ENCODE assay signal across 15 cellular contexts in genomic region chr9:129435272-129435671, GRCh38.
"Had no signal": no experiment of that assay in that cellular context is flagged by ENCODE, and none has a peak within 500 bp of the region (broad histone marks: within the 10 kb centered on the region; RNA-seq: fewer than 3 reads in every experiment).

No MANE protein-coding gene starts in this region.

- H3K27ac Mint-ChIP-seq: activated CD4-positive, alpha-beta memory T cell treated with anti-CD3 and anti-CD28 coated beads, Interleukin-2, amount 10 ng/mL, durations not matched to agents 7 days and 5 days; dendritic cell treated with granulocyte-macrophage colony-stimulating factor and Interleukin-4, amounts not matched to agents 40 ng/mL and 50 ng/mL, for 4 days; stimulated activated memory B cell treated with anti-CD40 and anti-IgM and Interleukin-4, amounts not matched to agents 10 μg/mL and 1 μg/mL and 100 μg/mL, for 72 hours had no signal

- H3K27ac ChIP-seq: brain microvascular endothelial cell, epithelial cell of prostate, spleen had no signal

- H3K36me3 Mint-ChIP-seq: stimulated activated memory B cell treated with anti-CD40 and anti-IgM and Interleukin-4, amounts not matched to agents 10 μg/mL and 1 μg/mL and 100 μg/mL, for 72 hours had no signal

- H3K4me3 ChIP-seq: spleen had no signal

- ATAC-seq: effector memory CD8-positive, alpha-beta T cell; sciatic nerve; stimulated activated memory B cell treated with anti-CD40 and anti-IgM and Interleukin-4, amounts not matched to agents 10 μg/mL and 1 μg/mL and 100 μg/mL, for 72 hours had no signal

- H3K9me3 Mint-ChIP-seq: dendritic cell treated with granulocyte-macrophage colony-stimulating factor and Interleukin-4, amounts not matched to agents 40 ng/mL and 50 ng/mL, for 4 days; effector memory CD8-positive, alpha-beta T cell; stimulated activated memory B cell treated with anti-CD40 and anti-IgM and Interleukin-4, amounts not matched to agents 10 μg/mL and 1 μg/mL and 100 μg/mL, for 72 hours had no signal

- DNase-seq: activated CD4-positive, alpha-beta memory T cell treated with anti-CD3 and anti-CD28 coated beads, Interleukin-2, amount 10 ng/mL, durations not matched to agents 7 days and 5 days; activated naive CD4-positive, alpha-beta T cell; brain microvascular endothelial cell; cerebellar nuclear complex; effector memory CD8-positive, alpha-beta T cell; hippocampal formation; kidney glomerular epithelial cell; spleen; stimulated activated CD4-positive, alpha-beta T cell treated with anti-CD3 and anti-CD28 coated beads, Interleukin-1b, Interleukin-23, amount 100 ng/mL, for 48 hours; T1000; trophoblast cell had no signal

- H3K36me3 ChIP-seq: brain microvascular endothelial cell, spleen had no signal

- H3K4me3 Mint-ChIP-seq: activated CD4-positive, alpha-beta memory T cell treated with anti-CD3 and anti-CD28 coated beads, Interleukin-2, amount 10 ng/mL, durations not matched to agents 7 days and 5 days; dendritic cell treated with granulocyte-macrophage colony-stimulating factor and Interleukin-4, amounts not matched to agents 40 ng/mL and 50 ng/mL, for 4 days; stimulated activated memory B cell treated with anti-CD40 and anti-IgM and Interleukin-4, amounts not matched to agents 10 μg/mL and 1 μg/mL and 100 μg/mL, for 72 hours had no signal
